ENCODE assay signal across 1 cellular context in the genomic region with DNA sequence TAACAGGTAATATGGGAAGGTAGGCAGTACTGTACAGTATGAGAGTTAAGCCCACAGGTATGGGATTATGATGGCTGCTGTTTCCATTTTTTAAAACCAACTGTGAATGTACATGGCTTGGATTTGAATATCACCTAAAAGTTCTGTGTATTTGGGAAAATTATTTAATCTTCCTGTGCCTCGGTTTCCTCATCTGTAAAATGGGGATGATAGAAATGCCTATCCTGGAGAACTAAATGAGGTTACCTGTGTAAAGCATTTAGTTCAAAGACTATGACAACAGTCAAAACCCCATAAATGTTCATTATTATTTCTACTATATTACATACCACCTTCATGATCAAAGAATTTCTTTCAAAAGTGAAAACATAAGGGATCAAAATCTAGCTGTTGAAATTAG.
TF ChIP-seq lines count a peak whose summit lies in the region.

No MANE protein-coding gene starts in this region.

TF ChIP-seq in IMR-90, 13 proteins besides CTCF, POLR2A, EP300 and RAD21:
- TF ChIP-seq CHD1 (IDR thresholded peaks at IDR 0.05; ENCODE audit: low read depth, low read length) = no peak
- TF ChIP-seq FOS (IDR thresholded peaks at IDR 0.05; ENCODE audit: low read depth, low read length) = no peak
